11 cellular contexts compared by ENCODE assay signal in the genomic region with DNA sequence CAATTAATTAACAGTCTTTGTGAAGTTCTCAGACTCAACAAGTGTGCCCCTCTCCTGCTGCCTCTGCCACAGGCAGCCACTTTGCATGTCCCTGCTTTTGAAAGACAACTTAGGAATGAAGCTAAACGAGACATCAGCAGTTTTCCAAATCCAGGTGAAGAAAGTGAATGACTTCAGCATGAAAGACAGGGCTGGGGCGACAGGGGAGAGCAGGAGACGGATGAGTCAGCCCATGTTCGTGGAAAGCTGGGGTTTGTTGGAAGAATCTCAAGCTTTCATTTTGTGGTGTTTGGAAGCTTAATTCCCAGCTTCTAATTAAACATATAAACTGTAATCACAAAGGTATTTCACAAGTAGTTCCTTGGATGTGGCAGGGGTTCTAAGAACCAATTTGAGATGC.
DNase-seq lines count a peak whose midpoint lies in the region; ATAC-seq and TF ChIP-seq lines count a peak whose summit lies in the region.
"Had no signal": no experiment of that assay in that cellular context is flagged by ENCODE, and none has a peak within 500 bp of the region (broad histone marks: within the 10 kb centered on the region; RNA-seq: fewer than 3 reads in every experiment).

No MANE protein-coding gene starts in this region.

- H3K9me3 Mint-ChIP-seq in brain (peaks cover 9 to 18% (median 15%) of the 10 kb centered on the region in 5 experiments), type B pancreatic cell (peaks cover 5% of the 10 kb centered on the region)
- H3K9me3 Mint-ChIP-seq in stimulated activated effector memory CD8-positive, alpha-beta T cell treated with anti-CD3 and anti-CD28 coated beads, Interleukin-12 subunit alpha, Interleukin-12 subunit beta, amount 100 ng/mL, for 72 hours: peaks cover 3% of the 10 kb centered on the region

- 77 to 79% methylated on average over 4 of the region's 4 CpGs for WGBS in heart right ventricle, 2 donors

- H3K4me1 ChIP-seq in HEK293 (ENCODE audit: control insufficient read depth, insufficient read depth, low read length): no peaks in the 10 kb centered on the region
- H3K4me1 ChIP-seq in heart right ventricle: peaks cover 0 to 15% (median 4%) of the 10 kb centered on the region in 9 donors

- no peak overlapping the region for H3K4me3 ChIP-seq in HEK293 (ENCODE audit: low read depth, low read length)
- H3K4me3 ChIP-seq in heart right ventricle: no peak overlapping the region
- H3K4me3 ChIP-seq: right atrium auricular region had no signal

- H3K27me3 Mint-ChIP-seq in brain (peaks cover 6% of the 10 kb centered on the region), type B pancreatic cell (no peaks in the 10 kb centered on the region)

- no peak for TF ChIP-seq CTCF in HEK293 (tag by site-specific recombination; IDR thresholded peaks at IDR 0.05)
- no peak for TF ChIP-seq CTCF in brain (conservative IDR thresholded peaks at IDR 0.05)
- no peak for TF ChIP-seq CTCF in type B pancreatic cell (conservative IDR thresholded peaks at IDR 0.05)
- TF ChIP-seq CTCF in heart right ventricle (IDR thresholded peaks at IDR 0.05): no peak

- H3K4me1 Mint-ChIP-seq in brain (peaks cover 23% of the 10 kb centered on the region), type B pancreatic cell (ENCODE audit: unreplicated experiment) (peaks cover 12% of the 10 kb centered on the region)
- peaks cover 33% of the 10 kb centered on the region for H3K4me1 Mint-ChIP-seq in stimulated activated effector memory CD8-positive, alpha-beta T cell treated with anti-CD3 and anti-CD28 coated beads, Interleukin-12 subunit alpha, Interleukin-12 subunit beta, amount 100 ng/mL, for 72 hours

- no peaks in the 10 kb centered on the region for H3K27me3 ChIP-seq in heart right ventricle
- H3K27me3 ChIP-seq: right atrium auricular region had no signal

- H3K9me3 ChIP-seq in HEK293 (ENCODE audit: control insufficient read depth, insufficient read depth, low read depth, low read length) (no peaks in the 10 kb centered on the region), heart right ventricle (peaks cover 0 to 11% (median 0%) of the 10 kb centered on the region in 11 donors)

- intact Hi-C loops in heart right ventricle (cut with DNase I): no loop called here

- CTCF ChIA-PET in HEK293 (lab: Yijun Ruan, JAX): interaction anchor here (0.6 to 1.0 kb wide), 3 partner anchors 10 to 220 kb away, joined by 3 read pairs; no protein-coding TSS in a partner anchor

- no peaks in the 10 kb centered on the region for H3K36me3 ChIP-seq in HEK293 (ENCODE audit: control insufficient read depth in 2 of 2, insufficient read depth in 1 of 2, low read length in 2 of 2)
- no peaks in the 10 kb centered on the region for H3K36me3 ChIP-seq in heart right ventricle
- H3K36me3 ChIP-seq: right atrium auricular region had no signal

- ATAC-seq in heart right ventricle (no peak), GM18868 (IDR thresholded peaks at IDR 0.05; ENCODE audit: unreplicated experiment) (no peak)
- ATAC-seq in stimulated activated effector memory CD8-positive, alpha-beta T cell treated with anti-CD3 and anti-CD28 coated beads, Interleukin-12 subunit alpha, Interleukin-12 subunit beta, amount 100 ng/mL, for 72 hours: no peak

- H3K27ac Mint-ChIP-seq in brain (peak overlapping the region in 3 of 5 experiments; percentile 11 to 79 (median 32)), type B pancreatic cell (peak overlapping the region; percentile 27)
- H3K27ac Mint-ChIP-seq in stimulated activated effector memory CD8-positive, alpha-beta T cell treated with anti-CD3 and anti-CD28 coated beads, Interleukin-12 subunit alpha, Interleukin-12 subunit beta, amount 100 ng/mL, for 72 hours: no peak overlapping the region

- DNase-seq in iPS-NIHi7 (ENCODE audit: extremely low spot score) (peak; percentile 50), type B pancreatic cell (ENCODE audit: extremely low spot score, unreplicated experiment) (no peak), heart right ventricle (no peak)
- no peak for DNase-seq in stimulated activated effector memory CD8-positive, alpha-beta T cell treated with anti-CD3 and anti-CD28 coated beads, Interleukin-12 subunit alpha, Interleukin-12 subunit beta, amount 100 ng/mL, for 72 hours (ENCODE audit: low spot score in 2 of 2)
- DNase-seq: activated CD4-positive, alpha-beta T cell treated with anti-CD3 and anti-CD28 coated beads, Interleukin-2, amount 50 U/mL, for 48 hours; activated effector memory CD4-positive, alpha-beta T cell treated with Interleukin-2 at 50 U/mL for 16 hours had no signal

- peak overlapping the region in 1 of 5 experiments; percentile 47 for H3K4me3 Mint-ChIP-seq in brain
- H3K4me3 Mint-ChIP-seq in type B pancreatic cell: no peak overlapping the region
- H3K4me3 Mint-ChIP-seq in stimulated activated effector memory CD8-positive, alpha-beta T cell treated with anti-CD3 and anti-CD28 coated beads, Interleukin-12 subunit alpha, Interleukin-12 subunit beta, amount 100 ng/mL, for 72 hours: no peak overlapping the region

- H3K27ac ChIP-seq in HEK293 (ENCODE audit: extremely low read depth, low read depth, low read length) (no peak overlapping the region), heart right ventricle (peak overlapping the region in 1 of 10 donors; percentile 56)
- H3K27ac ChIP-seq: epithelial cell of prostate, right atrium auricular region had no signal

- H3K36me3 Mint-ChIP-seq in brain (no peaks in the 10 kb centered on the region), type B pancreatic cell (no peaks in the 10 kb centered on the region)
- no peaks in the 10 kb centered on the region for H3K36me3 Mint-ChIP-seq in stimulated activated effector memory CD8-positive, alpha-beta T cell treated with anti-CD3 and anti-CD28 coated beads, Interleukin-12 subunit alpha, Interleukin-12 subunit beta, amount 100 ng/mL, for 72 hours

- POLR2A ChIA-PET in HEK293 (lab: Yijun Ruan, JAX): interaction anchor here (1.2 kb wide), 1 partner anchor 26 kb away, joined by 3 read pairs; no protein-coding TSS in a partner anchor

TF ChIP-seq in HEK293, 187 proteins besides CTCF, POLR2A, EP300 and RAD21:
- peak; percentile 78 for TF ChIP-seq SCRT2 (tag by site-specific recombination; IDR thresholded peaks at IDR 0.05)
- TF ChIP-seq ZNF791 (tag by site-specific recombination; IDR thresholded peaks at IDR 0.05): no peak
- TF ChIP-seq ZNF335 (tag by site-specific recombination; conservative IDR thresholded peaks at IDR 0.05): no peak
- peak; percentile 43; the same call in 1 of the 2 replicates for TF ChIP-seq PRDM1 (tag by site-specific recombination; IDR thresholded peaks at IDR 0.05)
